Comparison of ENCODE assay signal across 8 cellular contexts in genomic region chr19:1324792-1325567, GRCh38. TPM values are rescaled to one million over a fixed set of nuclear protein-coding genes. Genes with fewer than 3 reads are reported as not detected.
DNase-seq lines count a peak whose midpoint lies in the region; ATAC-seq and TF ChIP-seq lines count a peak whose summit lies in the region.

No MANE protein-coding gene starts in this region.

- H3K4me1 Mint-ChIP-seq in natural killer cell treated with Interleukin-12 subunit alpha and Interleukin-12 subunit beta and Interleukin-15 and Interleukin-18, amount 100 ng/mL, for 72 hours (ENCODE audit: low read depth in 2 of 2): peaks cover 0 to 3% of the 10 kb centered on the region in 2 donors

- no peaks in the 10 kb centered on the region for H3K4me1 ChIP-seq in urinary bladder (ENCODE audit: insufficient read depth)

- H3K4me3 ChIP-seq in fibroblast of mammary gland (ENCODE audit: control insufficient read depth, low read depth, low read length) (peak overlapping the region; percentile 34), urinary bladder (ENCODE audit: low read depth, low read length) (peak overlapping the region; percentile 17)

- no peak overlapping the region for H3K27ac Mint-ChIP-seq in natural killer cell treated with Interleukin-12 subunit alpha and Interleukin-12 subunit beta and Interleukin-15 and Interleukin-18, amount 100 ng/mL, for 72 hours

- no peaks in the 10 kb centered on the region for H3K36me3 Mint-ChIP-seq in natural killer cell treated with Interleukin-12 subunit alpha and Interleukin-12 subunit beta and Interleukin-15 and Interleukin-18, amount 100 ng/mL, for 72 hours

- H3K27ac ChIP-seq in urinary bladder (ENCODE audit: low read depth): no peak overlapping the region

- in situ Hi-C loops in KBM-7 (cut with MboI; ENCODE audit: low pct_unique_long_range_greater_than_20kb, low sequenced_read_pairs): no loop called here

- no peaks in the 10 kb centered on the region for H3K36me3 ChIP-seq in urinary bladder (ENCODE audit: insufficient read depth)

- 3% methylated on average over 66 of the region's 66 CpGs for WGBS in urinary bladder

- peaks cover 16 to 19% of the 10 kb centered on the region in 2 donors for H3K27me3 Mint-ChIP-seq in natural killer cell treated with Interleukin-12 subunit alpha and Interleukin-12 subunit beta and Interleukin-15 and Interleukin-18, amount 100 ng/mL, for 72 hours

- no peak for TF ChIP-seq CTCF in fibroblast of mammary gland (conservative IDR thresholded peaks at IDR 0.05; ENCODE audit: control insufficient read depth, insufficient read depth, low read depth, low read length)

- DNase-seq in CD1c-positive myeloid dendritic cell (ENCODE audit: extremely low spot score): peak; percentile 83
- DNase-seq in KBM-7: peak; percentile 12
- DNase-seq in activated T-cell treated with anti-CD3 and anti-CD28 coated beads for 4 hours: peak; percentile 9
- DNase-seq in fibroblast of mammary gland (ENCODE audit: low read depth): peak; percentile 74
- no peak for DNase-seq in natural killer cell treated with Interleukin-12 subunit alpha and Interleukin-12 subunit beta and Interleukin-15 and Interleukin-18, amount 100 ng/mL, for 72 hours (ENCODE audit: low spot score)

- H3K9me3 Mint-ChIP-seq in natural killer cell treated with Interleukin-12 subunit alpha and Interleukin-12 subunit beta and Interleukin-15 and Interleukin-18, amount 100 ng/mL, for 72 hours: no peaks in the 10 kb centered on the region

- peak; percentile 28 to 32 for ATAC-seq in natural killer cell treated with Interleukin-12 subunit alpha and Interleukin-12 subunit beta and Interleukin-15 and Interleukin-18, amount 100 ng/mL, for 72 hours
- ATAC-seq in HG02885 (IDR thresholded peaks at IDR 0.05; ENCODE audit: poor library complexity, unreplicated experiment) (no peak), HG03442 (IDR thresholded peaks at IDR 0.05; ENCODE audit: unreplicated experiment) (no peak)

- no peak overlapping the region for H3K4me3 Mint-ChIP-seq in natural killer cell treated with Interleukin-12 subunit alpha and Interleukin-12 subunit beta and Interleukin-15 and Interleukin-18, amount 100 ng/mL, for 72 hours

RNA-seq across cellular contexts. Expression of gene EFNA2, which starts 39.3 kb away (rescaled TPM):
- total RNA-seq in natural killer cell treated with Interleukin-12 subunit alpha and Interleukin-12 subunit beta and Interleukin-15 and Interleukin-18, amount 100 ng/mL, for 72 hours: not detected
- total RNA-seq in urinary bladder: 0.32 TPM
- polyA plus RNA-seq in urinary bladder: 0.09 TPM

RNA-seq across cellular contexts. Expression of gene FAM174C, which starts 49.6 kb away (rescaled TPM):
- total RNA-seq in natural killer cell treated with Interleukin-12 subunit alpha and Interleukin-12 subunit beta and Interleukin-15 and Interleukin-18, amount 100 ng/mL, for 72 hours: 10 to 100 TPM; 59.5 to 94.2 TPM
- total RNA-seq in urinary bladder: 4.9 TPM
- 55.9 TPM for polyA plus RNA-seq in urinary bladder

RNA-seq across cellular contexts. Expression of gene CIRBP, which starts 55.8 kb away (rescaled TPM):
- total RNA-seq in natural killer cell treated with Interleukin-12 subunit alpha and Interleukin-12 subunit beta and Interleukin-15 and Interleukin-18, amount 100 ng/mL, for 72 hours: 100 to 1,000 TPM; 226 to 251 TPM
- 267 TPM for total RNA-seq in urinary bladder
- polyA plus RNA-seq in urinary bladder: 536 TPM

RNA-seq across cellular contexts. Expression of gene NDUFS7, which starts 58.7 kb away (rescaled TPM):
- 10 to 100 TPM; 89.1 to 89.5 TPM for total RNA-seq in natural killer cell treated with Interleukin-12 subunit alpha and Interleukin-12 subunit beta and Interleukin-15 and Interleukin-18, amount 100 ng/mL, for 72 hours
- total RNA-seq in urinary bladder: 26.4 TPM
- polyA plus RNA-seq in urinary bladder: 173 TPM

Comparison
In these comparisons a context has a peak if more than half of its experiments do, and no peak if none do; other contexts are left out.
1. ATAC-seq: peak in natural killer cell treated with Interleukin-12 subunit alpha and Interleukin-12 subunit beta and Interleukin-15 and Interleukin-18, amount 100 ng/mL, for 72 hours (2 of 2); none in HG02885 (single experiment) and HG03442 (single experiment).
2. RNA of gene FAM174C, which starts 49.6 kb away (total RNA-seq): 59.5 to 94.2 TPM in natural killer cell treated with Interleukin-12 subunit alpha and Interleukin-12 subunit beta and Interleukin-15 and Interleukin-18, amount 100 ng/mL, for 72 hours; 4.9 TPM in urinary bladder (single experiment); every median in the first group is over 10 times any median in the second.